Comparison of ENCODE assay signal across 1 cellular context in the genomic region with DNA sequence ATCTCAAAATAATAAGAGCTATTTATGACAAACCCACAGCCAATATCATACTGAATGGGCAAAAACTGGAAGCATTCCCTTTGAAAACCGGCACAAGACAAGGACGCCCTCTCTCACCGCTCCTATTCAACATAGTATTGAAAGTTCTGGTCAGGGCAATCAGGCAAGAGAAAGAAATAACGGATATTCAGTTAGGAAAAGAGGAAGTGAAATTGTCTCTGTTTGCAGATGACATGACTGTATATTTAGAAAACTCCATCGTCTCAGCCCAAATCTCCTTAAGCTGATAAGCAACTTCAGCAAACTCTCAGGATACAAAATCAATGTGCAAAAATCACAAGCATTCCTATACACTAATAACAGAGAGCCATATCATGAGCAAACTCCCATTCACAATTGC. TPM values are rescaled to one million over a fixed set of nuclear protein-coding genes. Genes with fewer than 3 reads are reported as not detected.
"Had no signal": no experiment of that assay in that cellular context is flagged by ENCODE, and none has a peak within 500 bp of the region (broad histone marks: within the 10 kb centered on the region; RNA-seq: fewer than 3 reads in every experiment).

No MANE protein-coding gene starts in this region.

RNA-seq across cellular contexts. Expression of a gene that starts 38.1 kb away (rescaled TPM):
- polyA plus RNA-seq: endothelial cell of umbilical vein had no signal
